ENCODE assay signal across 1 cellular context in the genomic region with DNA sequence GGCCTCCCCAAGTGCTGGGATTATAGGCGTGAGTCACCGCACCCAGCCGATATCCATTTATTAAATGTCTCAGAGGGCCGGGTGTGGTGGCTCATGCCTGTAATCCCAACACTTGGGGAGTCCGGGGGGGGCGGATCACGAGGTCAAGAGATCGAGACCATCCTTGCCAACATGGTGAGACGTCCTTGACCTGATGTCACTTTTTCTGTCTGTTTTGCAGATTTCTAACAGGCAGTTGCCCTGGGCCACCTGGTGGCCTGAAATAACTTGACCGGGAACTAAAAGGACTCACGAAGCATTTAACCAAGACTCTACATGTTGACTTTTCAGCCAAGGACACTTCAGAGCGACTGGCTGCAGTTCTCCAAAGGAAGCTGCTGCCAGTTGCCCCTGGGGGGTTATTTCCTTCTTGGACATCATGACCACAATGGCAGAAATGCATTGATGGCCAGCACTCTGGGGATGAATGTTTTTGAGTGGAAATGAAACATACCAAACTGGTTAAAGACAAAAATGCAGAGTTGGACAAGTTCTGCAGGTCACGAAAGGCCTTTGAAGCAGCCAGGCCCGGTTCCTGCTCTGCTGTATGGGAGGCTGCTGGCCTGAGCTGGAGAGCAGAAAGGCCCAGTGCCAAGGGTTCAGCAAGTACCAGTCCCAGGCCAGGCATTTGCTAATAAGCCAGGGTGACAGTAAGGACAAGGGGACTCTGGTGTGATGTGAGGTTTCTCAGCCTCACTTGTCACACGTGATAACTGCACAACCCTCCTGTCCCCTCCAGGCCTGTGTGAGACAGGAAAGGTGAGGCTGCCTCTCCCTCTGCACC.
TF ChIP-seq lines count a peak whose summit lies in the region.

No MANE protein-coding gene starts in this region.

TF ChIP-seq in SK-N-SH treated with all-trans-retinoic acid at 6 μM for 48 hours, 23 proteins besides CTCF, POLR2A, EP300 and RAD21 (continued from another document):
- TF ChIP-seq, protein P1, sequence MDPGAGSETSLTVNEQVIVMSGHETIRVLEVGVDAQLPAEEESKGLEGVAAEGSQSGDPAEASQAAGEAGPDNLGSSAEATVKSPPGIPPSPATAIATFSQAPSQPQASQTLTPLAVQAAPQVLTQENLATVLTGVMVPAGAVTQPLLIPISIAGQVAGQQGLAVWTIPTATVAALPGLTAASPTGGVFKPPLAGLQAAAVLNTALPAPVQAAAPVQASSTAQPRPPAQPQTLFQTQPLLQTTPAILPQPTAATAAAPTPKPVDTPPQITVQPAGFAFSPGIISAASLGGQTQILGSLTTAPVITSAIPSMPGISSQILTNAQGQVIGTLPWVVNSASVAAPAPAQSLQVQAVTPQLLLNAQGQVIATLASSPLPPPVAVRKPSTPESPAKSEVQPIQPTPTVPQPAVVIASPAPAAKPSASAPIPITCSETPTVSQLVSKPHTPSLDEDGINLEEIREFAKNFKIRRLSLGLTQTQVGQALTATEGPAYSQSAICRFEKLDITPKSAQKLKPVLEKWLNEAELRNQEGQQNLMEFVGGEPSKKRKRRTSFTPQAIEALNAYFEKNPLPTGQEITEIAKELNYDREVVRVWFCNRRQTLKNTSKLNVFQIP (CRISPR knock-in tag; IDR thresholded peaks at IDR 0.05; ENCODE audit: borderline replicate concordance, low read depth) = no peak
- no peak for TF ChIP-seq ZNF70 (CRISPR knock-in tag; IDR thresholded peaks at IDR 0.05)
